In the genomic region with DNA sequence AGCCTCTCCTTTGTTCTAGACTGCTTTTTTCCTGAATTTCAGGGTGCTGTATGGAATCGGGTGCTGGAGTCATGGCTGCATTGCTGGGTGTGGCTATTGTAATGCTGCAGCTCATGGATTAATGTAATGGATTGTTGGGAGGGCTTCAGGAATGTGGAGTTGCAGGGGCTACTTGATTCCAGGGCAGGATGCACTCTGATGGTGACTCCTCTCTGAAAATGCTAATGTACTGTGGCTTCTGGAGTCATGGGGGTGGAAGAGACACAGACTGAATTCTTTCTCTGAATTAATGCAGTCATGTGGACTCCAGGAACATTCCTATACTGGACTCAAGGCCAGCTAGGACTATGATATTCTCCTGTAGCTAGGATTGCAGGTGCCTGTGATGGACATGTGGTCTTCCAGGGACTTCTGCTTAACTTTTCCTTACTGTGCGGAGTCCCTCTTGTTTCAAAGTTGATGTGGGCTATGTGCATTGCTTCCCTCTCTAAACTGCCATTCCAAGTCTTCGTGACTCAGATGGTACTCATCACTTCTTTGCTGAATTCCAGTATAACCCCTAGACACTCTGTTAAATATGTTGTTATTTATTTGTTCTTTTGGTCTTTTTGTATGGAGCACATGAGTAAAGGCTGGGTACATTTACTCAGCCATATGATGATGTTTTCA, we compare ENCODE assay signal across 20 cellular contexts.
DNase-seq lines count a peak whose midpoint lies in the region; ATAC-seq, FAIRE-seq and TF ChIP-seq lines count a peak whose summit lies in the region.
"Had no signal": no experiment of that assay in that cellular context is flagged by ENCODE, and none has a peak within 500 bp of the region (broad histone marks: within the 10 kb centered on the region; RNA-seq: fewer than 3 reads in every experiment).

No MANE protein-coding gene starts in this region.

- H2BK12ac ChIP-seq in trophoblast cell (ENCODE audit: low read length): no peak overlapping the region

- H3K9ac ChIP-seq in trophoblast cell (ENCODE audit: low read length): no peak overlapping the region
- H3K9ac ChIP-seq: parathyroid adenoma had no signal

- H3K9me3 ChIP-seq in trophoblast cell (ENCODE audit: insufficient read depth, low read depth, low read length) (peaks cover 3% of the 10 kb centered on the region), gastrocnemius medialis (no peaks in the 10 kb centered on the region)

- no peak overlapping the region for H4K8ac ChIP-seq in trophoblast cell (ENCODE audit: low read depth, low read length)

- WGBS in trophoblast cell (ENCODE audit: extremely low coverage, insufficient coverage, insufficient read length): no CpG with 5 or more reads among the region's 3 CpGs

- H2AFZ ChIP-seq in trophoblast cell (ENCODE audit: insufficient read depth, low read length, poor library complexity): no peak overlapping the region
- H2AFZ ChIP-seq: hepatocyte, parathyroid adenoma had no signal

- no peak for TF ChIP-seq POLR2A in H54 (IDR thresholded peaks at IDR 0.05; ENCODE audit: low read depth, low read length)
- no peak for TF ChIP-seq POLR2A in gastrocnemius medialis (IDR thresholded peaks at IDR 0.05)

- H3K23ac ChIP-seq in trophoblast cell (ENCODE audit: low read length): no peak overlapping the region

- H3K4ac ChIP-seq in trophoblast cell (ENCODE audit: low read depth, low read length): no peak overlapping the region

- H2AK5ac ChIP-seq in trophoblast cell (ENCODE audit: low read length): no peak overlapping the region

- in situ Hi-C loops in gastrocnemius medialis (cut with MboI; ENCODE audit: low sequenced_read_pairs in 4 of 4): no loop called here

- H3K27me3 ChIP-seq in trophoblast cell (ENCODE audit: insufficient read depth, low read length) (no peaks in the 10 kb centered on the region), gastrocnemius medialis (no peaks in the 10 kb centered on the region)
- H3K27me3 ChIP-seq: dorsolateral prefrontal cortex, hepatocyte had no signal

- no peak for TF ChIP-seq CTCF in fibroblast of the aortic adventitia (IDR thresholded peaks at IDR 0.05; ENCODE audit: insufficient read depth, low read length)
- TF ChIP-seq CTCF in gastrocnemius medialis (IDR thresholded peaks at IDR 0.05 in 4 of 5, conservative IDR thresholded peaks at IDR 0.05 in 1 of 5): no peak

- peak; percentile 9 for DNase-seq in H54 (ENCODE audit: insufficient read length, low spot score)
- DNase-seq in T1000 (lab: John Stamatoyannopoulos, UW): peak; percentile 24
- peak; percentile 31 for DNase-seq in fibroblast of the aortic adventitia (ENCODE audit: low read depth)
- peak in 1 of 2 donors; percentile 0 for DNase-seq in trophoblast cell
- no peak for DNase-seq in midbrain (lab: John Stamatoyannopoulos, UW)
- DNase-seq in gastrocnemius medialis: no peak
- DNase-seq in ureter (ENCODE audit: low spot score): no peak
- DNase-seq: activated CD4-positive, alpha-beta T cell treated with anti-CD3 and anti-CD28 coated beads for 48 hours; activated naive CD4-positive, alpha-beta T cell treated with anti-CD3 and anti-CD28 coated beads, Interleukin-2, amount 10 ng/mL, durations not matched to agents 7 days and 5 days; dorsolateral prefrontal cortex; GF-D8; NCI-H1105; NCI-H69; small intestine; T-helper 9 cell had no signal

- no peak overlapping the region for H3K14ac ChIP-seq in trophoblast cell (ENCODE audit: low read length)

- FAIRE-seq in H54 (lab: Jason Lieb, UNC): peak; percentile 88
- FAIRE-seq: GM12891, small intestine had no signal

- intact Hi-C loops in gastrocnemius medialis (cut with DNase I; ENCODE audit: low total_unique reads): loop anchor here (1.0 kb wide), 1 partner anchor 12 kb away; no protein-coding TSS in a partner anchor

- H3K27ac ChIP-seq in trophoblast cell (ENCODE audit: low read depth, low read length) (no peak overlapping the region), gastrocnemius medialis (no peak overlapping the region)
- H3K27ac ChIP-seq: dorsolateral prefrontal cortex, hepatocyte, parathyroid adenoma, thoracic aorta had no signal

- H3K4me3 ChIP-seq in fibroblast of the aortic adventitia (ENCODE audit: low read depth, low read length): no peak overlapping the region
- no peak overlapping the region for H3K4me3 ChIP-seq in trophoblast cell (ENCODE audit: low read depth, low read length)
- H3K4me3 ChIP-seq in gastrocnemius medialis: no peak overlapping the region
- H3K4me3 ChIP-seq: dorsolateral prefrontal cortex, hepatocyte, thoracic aorta had no signal

- H4K91ac ChIP-seq in trophoblast cell (ENCODE audit: low read depth, low read length): no peak overlapping the region

- no peak for ATAC-seq in GM18873 (IDR thresholded peaks at IDR 0.05; ENCODE audit: low FRiP score, unreplicated experiment)
- no peak for ATAC-seq in gastrocnemius medialis

- H3K4me1 ChIP-seq in trophoblast cell (ENCODE audit: control insufficient read depth in 1 of 2, insufficient read depth in 2 of 2, low read length in 2 of 2): peaks cover 7 to 8% of the 10 kb centered on the region in 2 experiments
- no peaks in the 10 kb centered on the region for H3K4me1 ChIP-seq in gastrocnemius medialis
- H3K4me1 ChIP-seq: parathyroid adenoma had no signal

- no peak overlapping the region for H3K18ac ChIP-seq in trophoblast cell (ENCODE audit: low read length)

- H3K36me3 ChIP-seq in trophoblast cell (ENCODE audit: control insufficient read depth in 1 of 2, insufficient read depth in 2 of 2, low read length in 2 of 2) (no peaks in the 10 kb centered on the region), gastrocnemius medialis (no peaks in the 10 kb centered on the region)
- H3K36me3 ChIP-seq: thoracic aorta had no signal

- no peaks in the 10 kb centered on the region for H3K79me2 ChIP-seq in trophoblast cell (ENCODE audit: control insufficient read depth, insufficient read depth, low read length, poor library complexity)
- H3K79me2 ChIP-seq: hepatocyte, parathyroid adenoma had no signal

- no peak overlapping the region for H4K12ac ChIP-seq in trophoblast cell (ENCODE audit: low read depth, low read length)

- H3K79me1 ChIP-seq in trophoblast cell (ENCODE audit: low read length): no peaks in the 10 kb centered on the region

- H2BK5ac ChIP-seq in trophoblast cell (ENCODE audit: low read depth, low read length, poor library complexity): peak overlapping the region; percentile 33

- no peak overlapping the region for H3K4me2 ChIP-seq in trophoblast cell (ENCODE audit: low read length)
- H3K4me2 ChIP-seq: hepatocyte had no signal

- H2BK120ac ChIP-seq in trophoblast cell (ENCODE audit: insufficient read depth, low read length, poor library complexity): no peak overlapping the region

Comparison
In these comparisons a context has a peak if more than half of its experiments do, and no peak if none do; other contexts are left out.
1. DNase-seq: peak in H54 (single experiment), T1000 (single experiment) and fibroblast of the aortic adventitia (single experiment); none in midbrain (single experiment), gastrocnemius medialis (0 of 2) and ureter (single experiment).